ENCODE assay signal across 23 cellular contexts in the genomic region with DNA sequence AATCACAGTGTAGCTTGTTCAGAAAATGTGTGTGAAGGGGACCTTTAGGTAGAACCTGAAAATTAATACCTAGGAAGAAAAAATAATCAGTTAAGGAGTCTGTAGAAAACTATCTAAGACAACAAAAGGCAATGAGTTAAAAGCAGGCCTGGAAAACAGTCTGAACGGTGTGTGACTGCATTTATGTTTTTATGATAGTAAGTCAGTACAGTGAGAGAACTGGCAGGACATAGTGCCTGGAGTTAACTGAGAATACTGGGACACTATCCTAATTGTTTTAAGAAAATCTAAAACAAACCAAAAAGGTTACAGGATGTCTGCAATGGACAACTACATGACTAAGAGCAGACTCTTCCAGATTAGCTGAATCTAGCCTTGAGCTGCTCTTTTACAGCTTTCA. TPM values are rescaled to one million over a fixed set of nuclear protein-coding genes. Genes with fewer than 3 reads are reported as not detected.
A peak's percentile ranks its signal among the peaks of the same experiment; 100 is the strongest.
DNase-seq lines count a peak whose midpoint lies in the region; ATAC-seq and TF ChIP-seq lines count a peak whose summit lies in the region.
"Had no signal": no experiment of that assay in that cellular context is flagged by ENCODE, and none has a peak within 500 bp of the region (broad histone marks: within the 10 kb centered on the region; RNA-seq: fewer than 3 reads in every experiment).

No MANE protein-coding gene starts in this region.

- 94% methylated on average over 1 of the region's 1 CpG for WGBS in hepatocyte (ENCODE audit: low lambda C conversion rate, missing lambda C conversion rate)

- no peaks in the 10 kb centered on the region for H3K79me2 ChIP-seq in hepatocyte

- H3K9me3 ChIP-seq in hepatocyte (ENCODE audit: low read depth) (no peaks in the 10 kb centered on the region), mucosa of descending colon (peaks cover 7% of the 10 kb centered on the region)
- H3K9me3 ChIP-seq in CD4-positive, alpha-beta T cell (ENCODE audit: control insufficient read depth, low read length) = peaks cover 9% of the 10 kb centered on the region

- no peaks in the 10 kb centered on the region for H3K27me3 ChIP-seq in hepatocyte
- H3K27me3 ChIP-seq in CD4-positive, alpha-beta T cell (ENCODE audit: control insufficient read depth, insufficient read depth, low read length) = no peaks in the 10 kb centered on the region

- H3K4me2 ChIP-seq in hepatocyte = no peak overlapping the region
- H3K4me2 ChIP-seq: A549; BLaER1 treated with 17β-estradiol and CSF1 and Interleukin-3, amounts not matched to agents 10 nM and 100 nM had no signal

- H3K27me3 Mint-ChIP-seq in activated T-helper 2 cell treated with anti-CD3 and anti-CD28 coated beads, Interferon-gamma antibody, Interleukin-2, Interleukin-4, amounts not matched to agents 10 μg/mL and 5 μg/mL and 100 μg/mL, durations not matched to agents 14 hours and 24 hours and 36 hours (ENCODE audit: low read depth) = no peaks in the 10 kb centered on the region
- H3K27me3 Mint-ChIP-seq in activated T-helper 1 cell treated with anti-CD3 and anti-CD28 coated beads, Interleukin-12 subunit alpha, Interleukin-12 subunit beta, Interleukin-2, Interleukin-4 antibody, amounts not matched to agents 30 ng/mL and 10 ng/mL and 1 ng/mL, durations not matched to agents 14 hours and 24 hours and 36 hours (ENCODE audit: insufficient read depth) = no peaks in the 10 kb centered on the region
- H3K27me3 Mint-ChIP-seq in CD4-positive, alpha-beta T cell = no peaks in the 10 kb centered on the region
- H3K27me3 Mint-ChIP-seq: B cell; CD8-positive, alpha-beta memory T cell had no signal

- TF ChIP-seq CTCF in VCaP (conservative IDR thresholded peaks at IDR 0.05) (no peak), hepatocyte (IDR thresholded peaks at IDR 0.05; ENCODE audit: poor library complexity) (no peak), mucosa of descending colon (IDR thresholded peaks at IDR 0.05) (no peak)
- no peak for TF ChIP-seq CTCF in CD4-positive, alpha-beta T cell (IDR thresholded peaks at IDR 0.05)

- POLR2A ChIA-PET in CD4-positive, alpha-beta T cell (lab: Charles Lee) = no interaction called here

- no peaks in the 10 kb centered on the region for H4K20me1 ChIP-seq in hepatocyte (ENCODE audit: insufficient read depth, poor library complexity, severe bottlenecking)

- peaks cover 3% of the 10 kb centered on the region for H3K36me3 Mint-ChIP-seq in activated T-helper 2 cell treated with anti-CD3 and anti-CD28 coated beads, Interferon-gamma antibody, Interleukin-2, Interleukin-4, amounts not matched to agents 10 μg/mL and 5 μg/mL and 100 μg/mL, durations not matched to agents 14 hours and 24 hours and 36 hours (ENCODE audit: low read depth)
- H3K36me3 Mint-ChIP-seq in activated T-helper 1 cell treated with anti-CD3 and anti-CD28 coated beads, Interleukin-12 subunit alpha, Interleukin-12 subunit beta, Interleukin-2, Interleukin-4 antibody, amounts not matched to agents 30 ng/mL and 10 ng/mL and 1 ng/mL, durations not matched to agents 14 hours and 24 hours and 36 hours (ENCODE audit: low read depth) = no peaks in the 10 kb centered on the region
- peaks cover 17% of the 10 kb centered on the region for H3K36me3 Mint-ChIP-seq in CD4-positive, alpha-beta T cell (ENCODE audit: low read depth)

- peak; percentile 60 for ATAC-seq in mucosa of descending colon
- ATAC-seq in CD4-positive, alpha-beta T cell (ENCODE audit: poor library complexity) = no peak
- ATAC-seq: A549, GM12878 had no signal

- H3K27ac ChIP-seq in VCaP (peak overlapping the region; percentile 67), hepatocyte (peak overlapping the region; percentile 7)
- no peak overlapping the region for H3K27ac ChIP-seq in CD4-positive, alpha-beta T cell (ENCODE audit: low read depth, low read length)
- H3K27ac ChIP-seq: 22Rv1; A549; BLaER1 treated with 17β-estradiol and CSF1 and Interleukin-3, amounts not matched to agents 10 nM and 100 nM; C4-2B had no signal

- H3K9me2 ChIP-seq in hepatocyte (replicated peaks; ENCODE audit: insufficient read depth) = no peaks in the 10 kb centered on the region

- no peak overlapping the region for H3K4me3 ChIP-seq in hepatocyte
- H3K4me3 ChIP-seq in mucosa of descending colon = no peak overlapping the region
- H3K4me3 ChIP-seq: A549; BLaER1 treated with 17β-estradiol and CSF1 and Interleukin-3, amounts not matched to agents 10 nM and 100 nM; GM12878 had no signal

- no peak overlapping the region for H2AFZ ChIP-seq in hepatocyte

- intact Hi-C loops in mucosa of descending colon (cut with DNase I, micrococcal nuclease) = no loop called here
- intact Hi-C loops in activated T-helper 2 cell treated with anti-CD3 and anti-CD28 coated beads, Interferon-gamma antibody, Interleukin-2, Interleukin-4, amounts not matched to agents 10 μg/mL and 5 μg/mL and 100 μg/mL, durations not matched to agents 14 hours and 24 hours and 36 hours (cut with micrococcal nuclease) = no loop called here
- intact Hi-C loops in activated T-helper 1 cell treated with anti-CD3 and anti-CD28 coated beads, Interleukin-12 subunit alpha, Interleukin-12 subunit beta, Interleukin-2, Interleukin-4 antibody, amounts not matched to agents 30 ng/mL and 10 ng/mL and 1 ng/mL, durations not matched to agents 14 hours and 24 hours and 36 hours (cut with micrococcal nuclease) = no loop called here
- intact Hi-C loops in CD4-positive, alpha-beta T cell (cut with DNase I, micrococcal nuclease) = no loop called here

- DNase-seq in hepatocyte (ENCODE audit: low spot score) (no peak), mucosa of descending colon (no peak)
- no peak for DNase-seq in activated T-helper 2 cell treated with anti-CD3 and anti-CD28 coated beads, Interferon-gamma antibody, Interleukin-2, Interleukin-4, amounts not matched to agents 10 μg/mL and 5 μg/mL and 100 μg/mL, durations not matched to agents 14 hours and 24 hours and 36 hours (ENCODE audit: low spot score)
- DNase-seq in activated T-helper 1 cell treated with anti-CD3 and anti-CD28 coated beads, Interleukin-12 subunit alpha, Interleukin-12 subunit beta, Interleukin-2, Interleukin-4 antibody, amounts not matched to agents 30 ng/mL and 10 ng/mL and 1 ng/mL, durations not matched to agents 14 hours and 24 hours and 36 hours (ENCODE audit: low spot score) = no peak
- DNase-seq in CD4-positive, alpha-beta T cell = no peak
- DNase-seq: AML-193; CD4-positive, alpha-beta memory T cell; CD8-positive, alpha-beta memory T cell; COR-L47; DMS 273 treated with DMSO at 0.1 percent for 48 hours; DMS153; DMS53; DMS79; DND-41; EL; GDM1 had no signal

- H3K4me1 Mint-ChIP-seq in activated T-helper 2 cell treated with anti-CD3 and anti-CD28 coated beads, Interferon-gamma antibody, Interleukin-2, Interleukin-4, amounts not matched to agents 10 μg/mL and 5 μg/mL and 100 μg/mL, durations not matched to agents 14 hours and 24 hours and 36 hours (ENCODE audit: low read depth) = no peaks in the 10 kb centered on the region
- no peaks in the 10 kb centered on the region for H3K4me1 Mint-ChIP-seq in activated T-helper 1 cell treated with anti-CD3 and anti-CD28 coated beads, Interleukin-12 subunit alpha, Interleukin-12 subunit beta, Interleukin-2, Interleukin-4 antibody, amounts not matched to agents 30 ng/mL and 10 ng/mL and 1 ng/mL, durations not matched to agents 14 hours and 24 hours and 36 hours (ENCODE audit: low read depth)
- no peaks in the 10 kb centered on the region for H3K4me1 Mint-ChIP-seq in CD4-positive, alpha-beta T cell (ENCODE audit: low read depth)
- H3K4me1 Mint-ChIP-seq: B cell; CD8-positive, alpha-beta memory T cell had no signal

- no peaks in the 10 kb centered on the region for H3K36me3 ChIP-seq in hepatocyte (replicated peaks; ENCODE audit: insufficient read depth, low read depth)
- H3K36me3 ChIP-seq in mucosa of descending colon (ENCODE audit: low read depth) = no peaks in the 10 kb centered on the region

- no peak overlapping the region for H3K4me3 Mint-ChIP-seq in activated T-helper 2 cell treated with anti-CD3 and anti-CD28 coated beads, Interferon-gamma antibody, Interleukin-2, Interleukin-4, amounts not matched to agents 10 μg/mL and 5 μg/mL and 100 μg/mL, durations not matched to agents 14 hours and 24 hours and 36 hours (ENCODE audit: low read depth)
- no peak overlapping the region for H3K4me3 Mint-ChIP-seq in activated T-helper 1 cell treated with anti-CD3 and anti-CD28 coated beads, Interleukin-12 subunit alpha, Interleukin-12 subunit beta, Interleukin-2, Interleukin-4 antibody, amounts not matched to agents 30 ng/mL and 10 ng/mL and 1 ng/mL, durations not matched to agents 14 hours and 24 hours and 36 hours
- no peak overlapping the region for H3K4me3 Mint-ChIP-seq in CD4-positive, alpha-beta T cell
- H3K4me3 Mint-ChIP-seq: B cell; CD4-positive, alpha-beta memory T cell; CD8-positive, alpha-beta memory T cell had no signal

- H3K27ac Mint-ChIP-seq in activated T-helper 2 cell treated with anti-CD3 and anti-CD28 coated beads, Interferon-gamma antibody, Interleukin-2, Interleukin-4, amounts not matched to agents 10 μg/mL and 5 μg/mL and 100 μg/mL, durations not matched to agents 14 hours and 24 hours and 36 hours = no peak overlapping the region
- no peak overlapping the region for H3K27ac Mint-ChIP-seq in activated T-helper 1 cell treated with anti-CD3 and anti-CD28 coated beads, Interleukin-12 subunit alpha, Interleukin-12 subunit beta, Interleukin-2, Interleukin-4 antibody, amounts not matched to agents 30 ng/mL and 10 ng/mL and 1 ng/mL, durations not matched to agents 14 hours and 24 hours and 36 hours
- H3K27ac Mint-ChIP-seq in CD4-positive, alpha-beta T cell = no peak overlapping the region
- H3K27ac Mint-ChIP-seq: B cell; CD4-positive, alpha-beta memory T cell; CD8-positive, alpha-beta memory T cell had no signal

- CTCF ChIA-PET in CD4-positive, alpha-beta T cell (lab: Charles Lee) = no interaction called here

- peaks cover 37% of the 10 kb centered on the region for H3K9me3 Mint-ChIP-seq in activated T-helper 2 cell treated with anti-CD3 and anti-CD28 coated beads, Interferon-gamma antibody, Interleukin-2, Interleukin-4, amounts not matched to agents 10 μg/mL and 5 μg/mL and 100 μg/mL, durations not matched to agents 14 hours and 24 hours and 36 hours
- H3K9me3 Mint-ChIP-seq in activated T-helper 1 cell treated with anti-CD3 and anti-CD28 coated beads, Interleukin-12 subunit alpha, Interleukin-12 subunit beta, Interleukin-2, Interleukin-4 antibody, amounts not matched to agents 30 ng/mL and 10 ng/mL and 1 ng/mL, durations not matched to agents 14 hours and 24 hours and 36 hours = peaks cover 29% of the 10 kb centered on the region
- peaks cover 17% of the 10 kb centered on the region for H3K9me3 Mint-ChIP-seq in CD4-positive, alpha-beta T cell

- no peaks in the 10 kb centered on the region for H3K4me1 ChIP-seq in hepatocyte (ENCODE audit: insufficient read depth)
- H3K4me1 ChIP-seq in mucosa of descending colon (ENCODE audit: low read depth) = no peaks in the 10 kb centered on the region
- H3K4me1 ChIP-seq: A549 had no signal

RNA-seq across cellular contexts. Expression of gene CRPPA, which starts 17.9 kb away (rescaled TPM):
- total RNA-seq in hepatocyte = 3.4 and 4.4 TPM in 2 replicates
- 2.5 and 3.3 TPM in 2 replicates for polyA plus RNA-seq in hepatocyte
- 1 to 10 TPM; 2.8 to 7.2 (median 2.9) TPM for total RNA-seq in mucosa of descending colon
- total RNA-seq in activated T-helper 2 cell treated with anti-CD3 and anti-CD28 coated beads, Interferon-gamma antibody, Interleukin-2, Interleukin-4, amounts not matched to agents 10 μg/mL and 5 μg/mL and 100 μg/mL, durations not matched to agents 14 hours and 24 hours and 36 hours = 1.3 and 1.4 TPM in 2 replicates
- 0.91 and 1.1 TPM in 2 replicates for total RNA-seq in activated T-helper 1 cell treated with anti-CD3 and anti-CD28 coated beads, Interleukin-12 subunit alpha, Interleukin-12 subunit beta, Interleukin-2, Interleukin-4 antibody, amounts not matched to agents 30 ng/mL and 10 ng/mL and 1 ng/mL, durations not matched to agents 14 hours and 24 hours and 36 hours
- total RNA-seq in CD4-positive, alpha-beta T cell = 1 to 10 TPM; 1.0 to 1.1 TPM
- total RNA-seq: GM12878 had no signal
- polyA plus RNA-seq: GM12878 had no signal
